8 cellular contexts compared by ENCODE assay signal in genomic region chr14:92613008-92613658, GRCh38.
DNase-seq lines count a peak whose midpoint lies in the region; ATAC-seq and TF ChIP-seq lines count a peak whose summit lies in the region.

No MANE protein-coding gene starts in this region.

- 59 to 65% (median 63%) methylated on average over 11 of the region's 11 CpGs for whole genome bisulfite sequencing in spleen, 5 donors

- H3K27ac ChIP-seq in spleen: peak overlapping the region in 2 of 8 donors; percentile 60 to 72

- H3K27me3 ChIP-seq in spleen (replicated peaks in 1 of 7): no peaks in the 10 kb centered on the region

- TF ChIP-seq CTCF in fibroblast of mammary gland (conservative IDR thresholded peaks at IDR 0.05; ENCODE audit: control insufficient read depth, insufficient read depth, low read depth, low read length): peak; percentile 73
- TF ChIP-seq CTCF in spleen (IDR thresholded peaks at IDR 0.05 in 8 of 11, conservative IDR thresholded peaks at IDR 0.05 in 3 of 11): peak; percentile 54 to 90 (median 76)

- ATAC-seq in GM19467 (IDR thresholded peaks at IDR 0.05; ENCODE audit: unreplicated experiment) (no peak), GM21619 (IDR thresholded peaks at IDR 0.05; ENCODE audit: unreplicated experiment) (no peak), HG03520 (IDR thresholded peaks at IDR 0.05; ENCODE audit: unreplicated experiment) (no peak)

- no peak for TF ChIP-seq POLR2A in spleen (IDR thresholded peaks at IDR 0.05)

- H3K4me1 ChIP-seq in spleen: peaks cover 16 to 72% (median 50%) of the 10 kb centered on the region in 6 donors

- intact Hi-C loops in spleen (cut with DNase I; ENCODE audit: low total_unique reads): no loop called here

- H3K4me3 ChIP-seq in fibroblast of mammary gland (ENCODE audit: control insufficient read depth, low read depth, low read length): no peak overlapping the region
- H3K4me3 ChIP-seq in spleen: no peak overlapping the region

- peaks cover 0 to under 1% (median 0%) of the 10 kb centered on the region in 8 donors for H3K9me3 ChIP-seq in spleen

- peaks cover 0 to 54% (median 0%) of the 10 kb centered on the region in 6 donors for H3K36me3 ChIP-seq in spleen

- in situ Hi-C loops in G401 (cut with HindIII; ENCODE audit: low sequenced_read_pairs): no loop called here

- DNase-seq in G401 (ENCODE audit: low spot score) (peak; percentile 4), NCI-H1694 treated with DMSO at 0.1 percent for 48 hours (lab: John Stamatoyannopoulos, UW) (peak; percentile 58), fibroblast of mammary gland (ENCODE audit: low read depth) (no peak), spleen (peak; percentile 88)
- DNase-seq in activated CD8-positive, alpha-beta memory T cell treated with anti-CD3 and anti-CD28 coated beads, Interleukin-2, amount 50 U/mL, for 48 hours: peak; percentile 89
